Comparison of ENCODE assay signal across 19 cellular contexts in the genomic region with DNA sequence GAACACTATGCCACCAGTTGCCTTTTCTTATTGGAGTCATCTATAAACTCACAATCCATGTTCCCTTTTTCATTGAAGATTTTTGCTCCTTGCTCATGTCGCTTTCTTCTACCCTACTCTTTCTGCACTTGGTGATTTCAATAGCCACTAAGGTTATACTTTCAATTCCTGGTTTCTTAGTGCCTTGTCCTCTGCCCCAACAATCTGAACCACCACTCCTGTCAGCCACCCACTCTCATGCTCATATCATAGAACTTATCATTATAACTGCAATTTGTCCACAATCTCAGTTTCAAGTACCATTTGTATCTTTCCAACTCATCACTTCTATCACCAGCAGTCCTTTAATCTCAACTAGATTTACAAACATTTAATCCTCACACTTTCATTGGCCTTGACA. TPM values are rescaled to one million over a fixed set of nuclear protein-coding genes. Genes with fewer than 3 reads are reported as not detected.
DNase-seq lines count a peak whose midpoint lies in the region; ATAC-seq lines count a peak whose summit lies in the region.
"Had no signal": no experiment of that assay in that cellular context is flagged by ENCODE, and none has a peak within 500 bp of the region (broad histone marks: within the 10 kb centered on the region; RNA-seq: fewer than 3 reads in every experiment).

No MANE protein-coding gene starts in this region.

- ATAC-seq in GM18511 (IDR thresholded peaks at IDR 0.05; ENCODE audit: unreplicated experiment) (peak; percentile 42), GM21528 (IDR thresholded peaks at IDR 0.05; ENCODE audit: low FRiP score, unreplicated experiment) (peak; percentile 33), HG03196 (IDR thresholded peaks at IDR 0.05; ENCODE audit: unreplicated experiment) (peak; percentile 33), Right ventricle myocardium superior (ENCODE audit: poor library complexity) (no peak)
- no peak for ATAC-seq in stimulated activated naive CD8-positive, alpha-beta T cell treated with anti-CD3 and anti-CD28 coated beads, Interleukin-15, amount 100 ng/mL, for 72 hours
- ATAC-seq: activated CD4-positive, alpha-beta T cell treated with anti-CD3 and anti-CD28 coated beads for 36 hours; left ventricle myocardium superior; naive thymus-derived CD4-positive, alpha-beta T cell had no signal

- H3K9me3 Mint-ChIP-seq in stimulated activated naive CD8-positive, alpha-beta T cell treated with anti-CD3 and anti-CD28 coated beads, Interleukin-15, amount 100 ng/mL, for 72 hours: peaks cover 5 to 10% of the 10 kb centered on the region in 2 donors

- H3K27ac Mint-ChIP-seq in stimulated activated naive CD8-positive, alpha-beta T cell treated with anti-CD3 and anti-CD28 coated beads, Interleukin-15, amount 100 ng/mL, for 72 hours: no peak overlapping the region
- H3K27ac Mint-ChIP-seq: activated CD4-positive, alpha-beta T cell treated with anti-CD3 and anti-CD28 coated beads for 36 hours; naive thymus-derived CD4-positive, alpha-beta T cell had no signal

- H3K27me3 Mint-ChIP-seq in stimulated activated naive CD8-positive, alpha-beta T cell treated with anti-CD3 and anti-CD28 coated beads, Interleukin-15, amount 100 ng/mL, for 72 hours: no peaks in the 10 kb centered on the region
- H3K27me3 Mint-ChIP-seq: activated CD4-positive, alpha-beta T cell treated with anti-CD3 and anti-CD28 coated beads for 36 hours; naive thymus-derived CD4-positive, alpha-beta T cell had no signal

- H3K4me3 Mint-ChIP-seq in stimulated activated naive CD8-positive, alpha-beta T cell treated with anti-CD3 and anti-CD28 coated beads, Interleukin-15, amount 100 ng/mL, for 72 hours: no peak overlapping the region
- H3K4me3 Mint-ChIP-seq: activated CD4-positive, alpha-beta T cell treated with anti-CD3 and anti-CD28 coated beads for 36 hours; naive thymus-derived CD4-positive, alpha-beta T cell had no signal

- DNase-seq in germinal center (ENCODE audit: low spot score): peak; percentile 38
- no peak for DNase-seq in NCI-H226
- no peak for DNase-seq in Right ventricle myocardium superior
- no peak for DNase-seq in foreskin melanocyte
- no peak for DNase-seq in stimulated activated naive CD8-positive, alpha-beta T cell treated with anti-CD3 and anti-CD28 coated beads, Interleukin-15, amount 100 ng/mL, for 72 hours
- DNase-seq: activated CD4-positive, alpha-beta T cell treated with anti-CD3 and anti-CD28 coated beads for 36 hours; activated naive CD4-positive, alpha-beta T cell treated with anti-CD3 and anti-CD28 coated beads, Interleukin-2, amount 50 U/mL, for 16 hours; AML-193; brain microvascular endothelial cell; DMS79; left ventricle myocardium superior; naive thymus-derived CD4-positive, alpha-beta T cell; NCI-H187 treated with DMSO at 0.1 percent for 48 hours; NCI-H526; RPMI8226; testis had no signal

- peaks cover 25% of the 10 kb centered on the region for H3K4me1 Mint-ChIP-seq in stimulated activated naive CD8-positive, alpha-beta T cell treated with anti-CD3 and anti-CD28 coated beads, Interleukin-15, amount 100 ng/mL, for 72 hours

- intact Hi-C loops in Right ventricle myocardium superior (cut with DNase I): no loop called here

RNA-seq across cellular contexts. Expression of a gene that starts 10.0 kb away (rescaled TPM):
- 1.1 TPM for total RNA-seq in Right ventricle myocardium superior

Comparison
In these comparisons a context has a peak if more than half of its experiments do, and no peak if none do; other contexts are left out.
1. ATAC-seq: peak in GM18511 (single experiment), GM21528 (single experiment) and HG03196 (single experiment); none in Right ventricle myocardium superior (single experiment) and stimulated activated naive CD8-positive, alpha-beta T cell treated with anti-CD3 and anti-CD28 coated beads, Interleukin-15, amount 100 ng/mL, for 72 hours (single experiment).